Comparison of ENCODE assay signal across 14 cellular contexts in genomic region chr7:30069096-30069867, GRCh38. TPM values are rescaled to one million over a fixed set of nuclear protein-coding genes. Genes with fewer than 3 reads are reported as not detected.
DNase-seq lines count a peak whose midpoint lies in the region; ATAC-seq and TF ChIP-seq lines count a peak whose summit lies in the region.
"Had no signal": no experiment of that assay in that cellular context is flagged by ENCODE, and none has a peak within 500 bp of the region (broad histone marks: within the 10 kb centered on the region; RNA-seq: fewer than 3 reads in every experiment).

No MANE protein-coding gene starts in this region.

- peaks cover 5 to 15% of the 10 kb centered on the region in 2 experiments for H3K36me3 ChIP-seq in trophoblast cell (ENCODE audit: control insufficient read depth in 1 of 2, insufficient read depth in 2 of 2, low read length in 2 of 2)

- H3K18ac ChIP-seq in trophoblast cell (ENCODE audit: low read length): no peak overlapping the region

- H3K27me3 Mint-ChIP-seq in WTC11 (ENCODE audit: low read depth) (no peaks in the 10 kb centered on the region), endothelial cell (ENCODE audit: unreplicated experiment) (no peaks in the 10 kb centered on the region), HFFc6 (ENCODE audit: insufficient read depth) (no peaks in the 10 kb centered on the region)
- H3K27me3 Mint-ChIP-seq: CD4-positive, CD25-positive, alpha-beta regulatory T cell; IgD-negative memory B cell had no signal

- H3K4me2 ChIP-seq in trophoblast cell (ENCODE audit: low read length): no peak overlapping the region
- H3K4me2 ChIP-seq: BLaER1 had no signal

- no peak overlapping the region for H2BK5ac ChIP-seq in trophoblast cell (ENCODE audit: low read depth, low read length, poor library complexity)

- ATAC-seq in WTC11: no peak

- no peak overlapping the region for H4K91ac ChIP-seq in trophoblast cell (ENCODE audit: low read depth, low read length)

- CTCF ChIA-PET in WTC11 (lab: Charles Lee): interaction anchor here (0.7 to 2.2 kb wide), 2 partner anchors 7 to 91 kb away, joined by 3 to 13 read pairs; no protein-coding TSS in a partner anchor

- peaks cover 4 to 5% of the 10 kb centered on the region in 2 experiments for H3K4me1 ChIP-seq in trophoblast cell (ENCODE audit: control insufficient read depth in 1 of 2, insufficient read depth in 2 of 2, low read length in 2 of 2)
- H3K4me1 ChIP-seq: BLaER1 had no signal

- no peak overlapping the region for H3K14ac ChIP-seq in trophoblast cell (ENCODE audit: low read length)

- no peak overlapping the region for H2BK12ac ChIP-seq in trophoblast cell (ENCODE audit: low read length)

- no peak overlapping the region for H3K23ac ChIP-seq in trophoblast cell (ENCODE audit: low read length)

- no peak overlapping the region for H2AK5ac ChIP-seq in trophoblast cell (ENCODE audit: low read length)

- no peaks in the 10 kb centered on the region for H3K4me1 Mint-ChIP-seq in WTC11
- H3K4me1 Mint-ChIP-seq in endothelial cell (ENCODE audit: unreplicated experiment): peaks cover 4% of the 10 kb centered on the region
- peaks cover 23% of the 10 kb centered on the region for H3K4me1 Mint-ChIP-seq in HFFc6 (ENCODE audit: low read depth)
- H3K4me1 Mint-ChIP-seq: H9 had no signal

- H3K9ac ChIP-seq in trophoblast cell (ENCODE audit: low read length): no peak overlapping the region
- H3K9ac ChIP-seq: BLaER1 had no signal

- H3K4me3 Mint-ChIP-seq in WTC11 (no peak overlapping the region), endothelial cell (ENCODE audit: unreplicated experiment) (no peak overlapping the region), HFFc6 (no peak overlapping the region)
- H3K4me3 Mint-ChIP-seq: CD4-positive, CD25-positive, alpha-beta regulatory T cell; H9 had no signal

- H3K79me1 ChIP-seq in trophoblast cell (ENCODE audit: low read length): no peaks in the 10 kb centered on the region

- no peaks in the 10 kb centered on the region for H3K27me3 ChIP-seq in trophoblast cell (ENCODE audit: insufficient read depth, low read length)
- H3K27me3 ChIP-seq: BLaER1 had no signal

- no peak overlapping the region for H4K8ac ChIP-seq in trophoblast cell (ENCODE audit: low read depth, low read length)

- no CpG with 5 or more reads among the region's 5 CpGs for WGBS in trophoblast cell (ENCODE audit: extremely low coverage, insufficient coverage, insufficient read length)

- no peak overlapping the region for H4K12ac ChIP-seq in trophoblast cell (ENCODE audit: low read depth, low read length)

- H3K36me3 Mint-ChIP-seq in WTC11 (peaks cover 12% of the 10 kb centered on the region), endothelial cell (ENCODE audit: low read depth, unreplicated experiment) (peaks cover 8% of the 10 kb centered on the region), HFFc6 (ENCODE audit: low read depth) (peaks cover 6% of the 10 kb centered on the region)

- H3K27ac ChIP-seq in trophoblast cell (ENCODE audit: low read depth, low read length): no peak overlapping the region
- H3K27ac ChIP-seq: BLaER1 had no signal

- no peak overlapping the region for H3K4me3 ChIP-seq in trophoblast cell (ENCODE audit: low read depth, low read length)
- H3K4me3 ChIP-seq: BLaER1 had no signal

- no peak overlapping the region for H3K4ac ChIP-seq in trophoblast cell (ENCODE audit: low read depth, low read length)

- POLR2A ChIA-PET in WTC11 (lab: Charles Lee): no interaction called here

- TF ChIP-seq CTCF in WTC11 (IDR thresholded peaks at IDR 0.05) (no peak), endothelial cell (IDR thresholded peaks at IDR 0.05; ENCODE audit: unreplicated experiment) (no peak), HFFc6 (IDR thresholded peaks at IDR 0.05) (no peak)

- no peaks in the 10 kb centered on the region for H3K79me2 ChIP-seq in trophoblast cell (ENCODE audit: control insufficient read depth, insufficient read depth, low read length, poor library complexity)

- H3K27ac Mint-ChIP-seq in WTC11 (0 out of 2 replicates have a peak overlapping the region, but pooled peaks have one; percentile 5), endothelial cell (ENCODE audit: unreplicated experiment) (peak overlapping the region; percentile 12), HFFc6 (no peak overlapping the region)
- H3K27ac Mint-ChIP-seq: CD4-positive, CD25-positive, alpha-beta regulatory T cell; IgD-negative memory B cell had no signal

- H2BK120ac ChIP-seq in trophoblast cell (ENCODE audit: insufficient read depth, low read length, poor library complexity): no peak overlapping the region

- H3K9me3 ChIP-seq in trophoblast cell (ENCODE audit: insufficient read depth, low read depth, low read length): no peaks in the 10 kb centered on the region
- H3K9me3 ChIP-seq: BLaER1 had no signal

- no peak overlapping the region for H2AFZ ChIP-seq in trophoblast cell (ENCODE audit: insufficient read depth, low read length, poor library complexity)

- no peaks in the 10 kb centered on the region for H3K9me3 Mint-ChIP-seq in WTC11
- no peaks in the 10 kb centered on the region for H3K9me3 Mint-ChIP-seq in endothelial cell (ENCODE audit: unreplicated experiment)
- no peaks in the 10 kb centered on the region for H3K9me3 Mint-ChIP-seq in HFFc6
- H3K9me3 Mint-ChIP-seq: CD4-positive, CD25-positive, alpha-beta regulatory T cell; H9; IgD-negative memory B cell had no signal

- DNase-seq in CD1c-positive myeloid dendritic cell (ENCODE audit: extremely low spot score): peak; percentile 20
- no peak for DNase-seq in WTC11 (ENCODE audit: low spot score)
- DNase-seq in endothelial cell (ENCODE audit: low spot score): no peak
- DNase-seq in trophoblast cell: peak; percentile 43 to 79
- no peak for DNase-seq in activated CD4-positive, CD25-positive, alpha-beta regulatory T cell treated with anti-CD3 and anti-CD28 coated beads, Interleukin-2, amount 50 U/mL, for 72 hours
- DNase-seq in HFFc6: no peak
- DNase-seq in SW480 (ENCODE audit: low spot score): no peak
- DNase-seq: 8988T; AML-193; CD4-positive, CD25-positive, alpha-beta regulatory T cell; GOT3; H9 had no signal

TF ChIP-seq in WTC11, 78 proteins besides CTCF, POLR2A, EP300 and RAD21 (continues in another document):
- no peak for TF ChIP-seq FOXP4 (CRISPR knock-in tag; IDR thresholded peaks at IDR 0.05)
- TF ChIP-seq E2F4 (CRISPR knock-in tag; IDR thresholded peaks at IDR 0.05; ENCODE audit: borderline replicate concordance, low read depth): no peak
- TF ChIP-seq PREB (CRISPR knock-in tag; IDR thresholded peaks at IDR 0.05; ENCODE audit: borderline replicate concordance): no peak
- TF ChIP-seq ZNF138 (CRISPR knock-in tag; conservative IDR thresholded peaks at IDR 0.05): no peak
- no peak for TF ChIP-seq NFATC4 (CRISPR knock-in tag; IDR thresholded peaks at IDR 0.05)
- no peak for TF ChIP-seq SP1 (CRISPR knock-in tag; conservative IDR thresholded peaks at IDR 0.05)
- TF ChIP-seq MYBL2 (CRISPR knock-in tag; IDR thresholded peaks at IDR 0.05): no peak
- TF ChIP-seq ZBTB21 (CRISPR knock-in tag; IDR thresholded peaks at IDR 0.05; ENCODE audit: borderline replicate concordance): no peak
- TF ChIP-seq USF2 (CRISPR knock-in tag; IDR thresholded peaks at IDR 0.05): no peak

RNA-seq across cellular contexts. Expression of gene PLEKHA8, which starts 41.1 kb away (rescaled TPM):
- total RNA-seq in WTC11 (2021): 38.1 to 40.1 TPM (median 38.6 TPM) in 3 replicates
- 43.8 TPM for total RNA-seq in endothelial cell (ENCODE audit: unreplicated experiment)
- 18.2 and 18.6 TPM in 2 replicates for polyA plus RNA-seq in trophoblast cell (2013)
- 10 to 100 TPM in 2 of 6 experiments, 1 to 10 TPM in 4; 9.1 to 10.1 (median 9.6) TPM for total RNA-seq in HFFc6 (2021; fragmentation: NEBNext Ultra II Directional; extraction: Animal tissue kit (Norgen Biotek cat#: 25700))

RNA-seq across cellular contexts. Expression of gene FKBP14, which starts 42.8 kb away (rescaled TPM):
- total RNA-seq in WTC11 (2021): 18.1 to 23.0 TPM (median 19.2 TPM) in 3 replicates
- total RNA-seq in endothelial cell (ENCODE audit: unreplicated experiment): 15.1 TPM
- polyA plus RNA-seq in trophoblast cell (2013): 41.6 and 44.7 TPM in 2 replicates
- 10 to 100 TPM; 60.0 to 73.0 (median 64.4) TPM for total RNA-seq in HFFc6 (2021; fragmentation: NEBNext Ultra II Directional; extraction: Animal tissue kit (Norgen Biotek cat#: 25700))

Comparison
In these comparisons a context has a peak if more than half of its experiments do, and no peak if none do; other contexts are left out.
1. DNase-seq: peak in CD1c-positive myeloid dendritic cell (single experiment) and trophoblast cell (2 of 2); none in WTC11 (single experiment), endothelial cell (single experiment), activated CD4-positive, CD25-positive, alpha-beta regulatory T cell treated with anti-CD3 and anti-CD28 coated beads, Interleukin-2, amount 50 U/mL, for 72 hours (single experiment), HFFc6 (single experiment) and SW480 (single experiment).